In genomic region chr4:169815606-169816005, GRCh38 we compare ENCODE assay signal across 20 cellular contexts. TPM values are rescaled to one million over a fixed set of nuclear protein-coding genes. Genes with fewer than 3 reads are reported as not detected.
A peak's percentile ranks its signal among the peaks of the same experiment; 100 is the strongest.
DNase-seq lines count a peak whose midpoint lies in the region; ATAC-seq, FAIRE-seq and TF ChIP-seq lines count a peak whose summit lies in the region.
"Had no signal": no experiment of that assay in that cellular context is flagged by ENCODE, and none has a peak within 500 bp of the region (broad histone marks: within the 10 kb centered on the region; RNA-seq: fewer than 3 reads in every experiment).

No MANE protein-coding gene starts in this region.

- H3K27me3 Mint-ChIP-seq in astrocyte (ENCODE audit: low read depth, unreplicated experiment), result peaks cover 3% of the 10 kb centered on the region
- H3K27me3 Mint-ChIP-seq: stimulated activated memory B cell treated with anti-CD40 and anti-IgM and Interleukin-4, amounts not matched to agents 10 μg/mL and 1 μg/mL and 100 μg/mL, for 72 hours had no signal

- H3K9me3 Mint-ChIP-seq in astrocyte (ENCODE audit: unreplicated experiment), result peaks cover 4% of the 10 kb centered on the region
- H3K9me3 Mint-ChIP-seq: activated naive CD8-positive, alpha-beta T cell treated with anti-CD3 and anti-CD28 coated beads, Interleukin-2, amount 10 ng/mL, durations not matched to agents 7 days and 5 days; endodermal cell; stimulated activated memory B cell treated with anti-CD40 and anti-IgM and Interleukin-4, amounts not matched to agents 10 μg/mL and 1 μg/mL and 100 μg/mL, for 72 hours; T-helper 2 cell treated with Interferon-gamma antibody and Interleukin-4, amounts not matched to agents 5 μg/mL and 100 μg/mL, for 36 hours had no signal

- H3K27ac ChIP-seq in astrocyte (ENCODE audit: low read depth, low read length) (no peak overlapping the region), aorta (ENCODE audit: low read depth in 1 of 2, low read length in 2 of 2) (no peak overlapping the region)
- H3K27ac ChIP-seq: upper lobe of left lung had no signal

- DNase-seq in ELR (ENCODE audit: low read depth), result peak; percentile 56
- peak; percentile 27 for DNase-seq in astrocyte (ENCODE audit: low read depth)
- peak; percentile 98 for DNase-seq in kidney tubule cell (ENCODE audit: low spot score)
- DNase-seq in NCI-H526 (lab: John Stamatoyannopoulos, UW), result no peak
- DNase-seq in aorta, result no peak
- DNase-seq in activated naive CD4-positive, alpha-beta T cell treated with Interleukin-2 at 50 U/mL for 16 hours, result no peak
- DNase-seq in activated CD4-positive, alpha-beta T cell treated with anti-CD3 and anti-CD28 coated beads, Interleukin-2, amount 50 U/mL, for 48 hours, result no peak
- DNase-seq: activated CD4-positive, alpha-beta T cell treated with anti-CD3 and anti-CD28 coated beads for 36 hours; activated naive CD8-positive, alpha-beta T cell treated with anti-CD3 and anti-CD28 coated beads, Interleukin-2, amount 10 ng/mL, durations not matched to agents 7 days and 5 days; central memory CD4-positive, alpha-beta T cell; endodermal cell; mucosa of descending colon; NCI-H1417; NK-92 treated with Interleukin-12 subunit alpha and Interleukin-12 subunit beta, amount 100 ng/mL, for 24 hours; SHP77 treated with DMSO at 0.1 percent for 48 hours; upper lobe of left lung had no signal

- no peaks in the 10 kb centered on the region for H3K27me3 ChIP-seq in astrocyte (ENCODE audit: insufficient read depth, low read length)
- no peaks in the 10 kb centered on the region for H3K27me3 ChIP-seq in aorta (ENCODE audit: control insufficient read depth in 1 of 2, insufficient read depth in 2 of 2, low read length in 1 of 2)
- H3K27me3 ChIP-seq: upper lobe of left lung had no signal

- H3K36me3 Mint-ChIP-seq in astrocyte (ENCODE audit: low read depth, unreplicated experiment), result no peaks in the 10 kb centered on the region
- H3K36me3 Mint-ChIP-seq: activated naive CD8-positive, alpha-beta T cell treated with anti-CD3 and anti-CD28 coated beads, Interleukin-2, amount 10 ng/mL, durations not matched to agents 7 days and 5 days; stimulated activated memory B cell treated with anti-CD40 and anti-IgM and Interleukin-4, amounts not matched to agents 10 μg/mL and 1 μg/mL and 100 μg/mL, for 72 hours had no signal

- H3K4me2 ChIP-seq in astrocyte (ENCODE audit: low read length), result no peak overlapping the region

- 57 to 61% methylated on average over 3 of the region's 3 CpGs for WGBS in aorta, 2 donors

- peaks cover 26% of the 10 kb centered on the region for H3K4me1 Mint-ChIP-seq in astrocyte (ENCODE audit: low read depth, unreplicated experiment)
- H3K4me1 Mint-ChIP-seq: endodermal cell had no signal

- no peaks in the 10 kb centered on the region for H3K79me2 ChIP-seq in astrocyte (ENCODE audit: insufficient read depth, low read length)

- peak; percentile 55 for ATAC-seq in HG03342 (IDR thresholded peaks at IDR 0.05; ENCODE audit: unreplicated experiment)
- no peak for ATAC-seq in aorta (ENCODE audit: low FRiP score)
- ATAC-seq: activated CD4-positive, alpha-beta T cell treated with anti-CD3 and anti-CD28 coated beads for 36 hours; K562; mucosa of descending colon; stimulated activated memory B cell treated with anti-CD40 and anti-IgM and Interleukin-4, amounts not matched to agents 10 μg/mL and 1 μg/mL and 100 μg/mL, for 72 hours had no signal

- FAIRE-seq in astrocyte (lab: Jason Lieb, UNC), result peak; percentile 23
- FAIRE-seq: K562 had no signal

- no peak overlapping the region for H3K9ac ChIP-seq in astrocyte (ENCODE audit: low read length)

- intact Hi-C loops in aorta (cut with DNase I), result no loop called here

- H3K4me1 ChIP-seq in astrocyte (ENCODE audit: insufficient read depth, low read length) (no peaks in the 10 kb centered on the region), aorta (ENCODE audit: control insufficient read depth in 1 of 2, insufficient read depth in 2 of 2, low read length in 2 of 2) (no peaks in the 10 kb centered on the region)
- H3K4me1 ChIP-seq: upper lobe of left lung had no signal

- H4K20me1 ChIP-seq in astrocyte (ENCODE audit: insufficient read depth, low read length), result no peaks in the 10 kb centered on the region

- H2AFZ ChIP-seq in astrocyte (ENCODE audit: low read depth, low read length), result no peak overlapping the region

- H3K9me3 ChIP-seq in astrocyte (ENCODE audit: insufficient read depth, low read depth, low read length), result no peaks in the 10 kb centered on the region
- H3K9me3 ChIP-seq in aorta (ENCODE audit: control insufficient read depth, low read length), result peaks cover 1% of the 10 kb centered on the region
- H3K9me3 ChIP-seq: mucosa of descending colon, upper lobe of left lung had no signal

- no peak overlapping the region for H3K4me3 Mint-ChIP-seq in astrocyte (ENCODE audit: unreplicated experiment)
- H3K4me3 Mint-ChIP-seq: activated CD4-positive, alpha-beta T cell treated with anti-CD3 and anti-CD28 coated beads for 36 hours; activated naive CD8-positive, alpha-beta T cell treated with anti-CD3 and anti-CD28 coated beads, Interleukin-2, amount 10 ng/mL, durations not matched to agents 7 days and 5 days; endodermal cell; stimulated activated memory B cell treated with anti-CD40 and anti-IgM and Interleukin-4, amounts not matched to agents 10 μg/mL and 1 μg/mL and 100 μg/mL, for 72 hours; T-helper 2 cell treated with Interferon-gamma antibody and Interleukin-4, amounts not matched to agents 5 μg/mL and 100 μg/mL, for 36 hours had no signal

- peak overlapping the region; percentile 70 for H3K27ac Mint-ChIP-seq in astrocyte (ENCODE audit: unreplicated experiment)
- H3K27ac Mint-ChIP-seq: activated CD4-positive, alpha-beta T cell treated with anti-CD3 and anti-CD28 coated beads for 36 hours; activated naive CD8-positive, alpha-beta T cell treated with anti-CD3 and anti-CD28 coated beads, Interleukin-2, amount 10 ng/mL, durations not matched to agents 7 days and 5 days; endodermal cell; stimulated activated memory B cell treated with anti-CD40 and anti-IgM and Interleukin-4, amounts not matched to agents 10 μg/mL and 1 μg/mL and 100 μg/mL, for 72 hours; T-helper 2 cell treated with Interferon-gamma antibody and Interleukin-4, amounts not matched to agents 5 μg/mL and 100 μg/mL, for 36 hours had no signal

- H3K4me3 ChIP-seq in astrocyte (ENCODE audit: insufficient read depth, low read depth, low read length) (no peak overlapping the region), aorta (ENCODE audit: low read length in 2 of 2) (no peak overlapping the region)
- H3K4me3 ChIP-seq: K562, mucosa of descending colon, upper lobe of left lung had no signal

- H3K36me3 ChIP-seq in astrocyte (ENCODE audit: insufficient read depth, low read length), result no peaks in the 10 kb centered on the region
- H3K36me3 ChIP-seq in aorta (ENCODE audit: control insufficient read depth in 1 of 2, insufficient read depth in 2 of 2, low read length in 1 of 2), result no peaks in the 10 kb centered on the region
- H3K36me3 ChIP-seq: upper lobe of left lung had no signal

- no peak for TF ChIP-seq CTCF in astrocyte (IDR thresholded peaks at IDR 0.05; ENCODE audit: insufficient read depth, low read depth, low read length)

RNA-seq across cellular contexts. Expression of gene HPF1, which starts 57.9 kb away (rescaled TPM):
- total RNA-seq in astrocyte (17.6 and 19.7 TPM in 2 replicates), aorta (10 to 100 TPM; 22.5 to 25.5 TPM)
- polyA plus RNA-seq in aorta, result 10 to 100 TPM; 24.0 to 58.4 TPM

Comparison
In these comparisons a context has a peak if more than half of its experiments do, and no peak if none do; other contexts are left out.
1. DNase-seq: peak in ELR (single experiment), astrocyte (single experiment) and kidney tubule cell (single experiment); none in NCI-H526 (0 of 2), aorta (0 of 2), activated naive CD4-positive, alpha-beta T cell treated with Interleukin-2 at 50 U/mL for 16 hours (single experiment) and activated CD4-positive, alpha-beta T cell treated with anti-CD3 and anti-CD28 coated beads, Interleukin-2, amount 50 U/mL, for 48 hours (0 of 2).